1 cellular context compared by ENCODE assay signal in the genomic region with DNA sequence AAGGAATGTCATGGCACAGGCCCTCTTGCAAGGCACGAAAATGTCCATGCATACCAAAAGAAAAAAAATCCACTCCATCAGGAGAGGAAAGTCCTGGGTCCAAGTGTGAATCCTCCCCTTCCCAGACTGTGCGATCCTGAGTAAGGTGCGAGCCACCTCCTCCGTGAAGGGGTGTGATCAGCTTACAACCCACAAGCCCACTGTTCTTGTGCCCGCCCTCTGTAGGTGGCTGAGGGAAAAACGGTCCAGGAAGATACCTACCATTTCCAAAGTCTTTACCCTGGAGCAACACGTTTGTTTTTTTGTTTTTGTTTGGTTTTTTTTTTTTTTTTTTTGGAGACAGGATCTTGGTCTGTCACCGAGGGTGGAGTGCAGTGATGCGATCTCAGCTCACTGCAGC.
TF ChIP-seq lines count a peak whose summit lies in the region.

No MANE protein-coding gene starts in this region.

TF ChIP-seq in GM23338, 12 proteins besides CTCF, POLR2A, EP300 and RAD21 (continued from another document):
- TF ChIP-seq, protein P1, sequence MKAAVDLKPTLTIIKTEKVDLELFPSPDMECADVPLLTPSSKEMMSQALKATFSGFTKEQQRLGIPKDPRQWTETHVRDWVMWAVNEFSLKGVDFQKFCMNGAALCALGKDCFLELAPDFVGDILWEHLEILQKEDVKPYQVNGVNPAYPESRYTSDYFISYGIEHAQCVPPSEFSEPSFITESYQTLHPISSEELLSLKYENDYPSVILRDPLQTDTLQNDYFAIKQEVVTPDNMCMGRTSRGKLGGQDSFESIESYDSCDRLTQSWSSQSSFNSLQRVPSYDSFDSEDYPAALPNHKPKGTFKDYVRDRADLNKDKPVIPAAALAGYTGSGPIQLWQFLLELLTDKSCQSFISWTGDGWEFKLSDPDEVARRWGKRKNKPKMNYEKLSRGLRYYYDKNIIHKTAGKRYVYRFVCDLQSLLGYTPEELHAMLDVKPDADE (IDR thresholded peaks at IDR 0.05) = no peak
- no peak for TF ChIP-seq POLR2AphosphoS5 (IDR thresholded peaks at IDR 0.05; ENCODE audit: low read depth)
- no peak for TF ChIP-seq ZNF114 (CRISPR knock-in tag; IDR thresholded peaks at IDR 0.05)
- TF ChIP-seq JUNB (IDR thresholded peaks at IDR 0.05; ENCODE audit: unreplicated experiment) = no peak
TF ChIP-seq in GM23338: peak in this region for 0.
